8 cellular contexts compared by ENCODE assay signal in genomic region chr19:46746281-46746965, GRCh38. TPM values are rescaled to one million over a fixed set of nuclear protein-coding genes. Genes with fewer than 3 reads are reported as not detected.
A peak's percentile ranks its signal among the peaks of the same experiment; 100 is the strongest.
DNase-seq lines count a peak whose midpoint lies in the region; ATAC-seq, FAIRE-seq and TF ChIP-seq lines count a peak whose summit lies in the region.

STRN4 (minus strand) TSS chr19:46746450; CDS start chr19:46746430, 20 bp downstream.

- TF ChIP-seq RAD21 in K562 (CRISPR knock-in tag; conservative IDR thresholded peaks at IDR 0.05 in 1 of 2, IDR thresholded peaks at IDR 0.05 in 1 of 2): no peak

- no peaks in the 10 kb centered on the region for H3K27me3 Mint-ChIP-seq in T-helper 1 cell treated with Interleukin-12 subunit alpha and Interleukin-12 subunit beta and Interleukin-4 antibody, amounts not matched to agents 30 μg/mL and 1 μg/mL, for 36 hours (ENCODE audit: low read depth)

- TF ChIP-seq EP300 in K562 (IDR thresholded peaks at IDR 0.05; ENCODE audit: low read length): no peak
- TF ChIP-seq EP300 in sigmoid colon (IDR thresholded peaks at IDR 0.05): no peak

- no peak for TF ChIP-seq POLR2A in K562 (conservative IDR thresholded peaks at IDR 0.05)
- TF ChIP-seq POLR2A in sigmoid colon (IDR thresholded peaks at IDR 0.05): no peak

- no TSS peak for BruUV-seq in K562 (replicated peaks; lab: Mats Ljungman, UMichigan)

- H3K27ac ChIP-seq in K562 (ENCODE audit: extremely low read depth, low read depth, low read length): peak within 1 kb of the TSS; percentile 88
- peak within 1 kb of the TSS; percentile 86 to 97 (median 92) for H3K27ac ChIP-seq in sigmoid colon

- no peaks in the 10 kb centered on the region for H3K9me3 Mint-ChIP-seq in T-helper 1 cell treated with Interleukin-12 subunit alpha and Interleukin-12 subunit beta and Interleukin-4 antibody, amounts not matched to agents 30 μg/mL and 1 μg/mL, for 36 hours

- peak within 1 kb of the TSS; percentile 91 for H3K4me3 ChIP-seq in AG04449 (ENCODE audit: low read depth, low read length)
- H3K4me3 ChIP-seq in K562: peak within 1 kb of the TSS; percentile 98
- peak within 1 kb of the TSS; percentile 73 to 100 (median 96) for H3K4me3 ChIP-seq in sigmoid colon

- peaks cover 30% of the 10 kb centered on the region for H3K4me1 Mint-ChIP-seq in T-helper 1 cell treated with Interleukin-12 subunit alpha and Interleukin-12 subunit beta and Interleukin-4 antibody, amounts not matched to agents 30 μg/mL and 1 μg/mL, for 36 hours (ENCODE audit: low read depth)

- TF ChIP-seq CTCF in AG04449 (IDR thresholded peaks at IDR 0.05; ENCODE audit: insufficient read depth, low read length, missing control alignments) (no peak), K562 (IDR thresholded peaks at IDR 0.05 in 2 of 3, conservative IDR thresholded peaks at IDR 0.05 in 1 of 3; ENCODE audit: insufficient read depth in 2 of 3, low read depth in 1 of 3, low read length in 3 of 3) (no peak), sigmoid colon (IDR thresholded peaks at IDR 0.05) (no peak)

- H3K4me2 ChIP-seq in K562 (ENCODE audit: insufficient read depth, low read length): peak within 1 kb of the TSS; percentile 94

- intact Hi-C loops in K562 (cut with micrococcal nuclease) (loop anchor here (2.0 kb wide), 1 partner anchor 42 kb away; no protein-coding TSS in a partner anchor), sigmoid colon (cut with DNase I) (loop anchor here (5.0 kb wide), 1 partner anchor 44 kb away; no protein-coding TSS in a partner anchor)

- peaks cover 22% of the 10 kb centered on the region for H4K20me1 ChIP-seq in K562 (replicated peaks; ENCODE audit: control insufficient read depth, insufficient read depth, low read length)

- POLR2A ChIA-PET in AG04449 (lab: Yijun Ruan, JAX): no interaction called here
- POLR2A ChIA-PET in K562 (lab: Yijun Ruan, JAX): no interaction called here

- peak; percentile 53 for ATAC-seq in GM18868 (IDR thresholded peaks at IDR 0.05; ENCODE audit: unreplicated experiment)
- peak; percentile 54 for ATAC-seq in K562

- H3K9me3 ChIP-seq in K562 (replicated peaks; ENCODE audit: control insufficient read depth, insufficient read depth, low read depth, low read length) (no peaks in the 10 kb centered on the region), sigmoid colon (no peaks in the 10 kb centered on the region)

- H3K27me3 ChIP-seq in K562 (ENCODE audit: control insufficient read depth in 2 of 2, insufficient read depth in 2 of 2, low read length in 2 of 2): no peaks in the 10 kb centered on the region
- H3K27me3 ChIP-seq in sigmoid colon: no peaks in the 10 kb centered on the region

- in situ Hi-C loops in K562 (cut with MboI): no loop called here

- peaks cover 2% of the 10 kb centered on the region for H3K36me3 Mint-ChIP-seq in T-helper 1 cell treated with Interleukin-12 subunit alpha and Interleukin-12 subunit beta and Interleukin-4 antibody, amounts not matched to agents 30 μg/mL and 1 μg/mL, for 36 hours (ENCODE audit: low read depth)

- WGBS in K562 (ENCODE audit: insufficient coverage, low coverage, missing lambda C conversion rate): 5% methylated on average over 13 of the region's 73 CpGs
- WGBS in sigmoid colon, 2 donors: 1% methylated on average over 73 of the region's 73 CpGs

- peaks cover 54% of the 10 kb centered on the region for H3K79me2 ChIP-seq in K562 (ENCODE audit: control insufficient read depth, insufficient read depth, low read length)

- DNase-seq in AG04449 (ENCODE audit: low read depth, low spot score) (no peak), HuH-7 (ENCODE audit: low spot score) (peak; percentile 92), K562 (ENCODE audit: extremely low read depth in 1 of 4, low spot score in 3 of 4) (peak; percentile 72 to 94 (median 92)), hypothalamus (lab: John Stamatoyannopoulos, UW) (peak in 34 of 51 donors; percentile 8 to 75 (median 40)), sigmoid colon (no peak), middle frontal gyrus (ENCODE audit: extremely low spot score, low spot score) (no peak)

- H3K9me1 ChIP-seq in K562 (ENCODE audit: control insufficient read depth, insufficient read depth, low read length): peaks cover 2% of the 10 kb centered on the region

- CTCF ChIA-PET in AG04449 (lab: Yijun Ruan, JAX) (interaction anchor here (1.1 to 3.1 kb wide), 2 partner anchors 9 to 85 kb away, joined by 3 to 24 read pairs; no protein-coding TSS in a partner anchor), K562 (lab: Yijun Ruan, JAX; ENCODE audit: low intra/inter-chr PET ratio) (interaction anchor here (0.8 kb wide), 1 partner anchor 218 kb away, joined by 3 read pairs; no protein-coding TSS in a partner anchor)

- no peak for FAIRE-seq in K562 (lab: Jason Lieb, UNC)

- H3K4me3 Mint-ChIP-seq in T-helper 1 cell treated with Interleukin-12 subunit alpha and Interleukin-12 subunit beta and Interleukin-4 antibody, amounts not matched to agents 30 μg/mL and 1 μg/mL, for 36 hours: peak within 1 kb of the TSS; percentile 93

- peak within 1 kb of the TSS; percentile 87 for H3K27ac Mint-ChIP-seq in T-helper 1 cell treated with Interleukin-12 subunit alpha and Interleukin-12 subunit beta and Interleukin-4 antibody, amounts not matched to agents 30 μg/mL and 1 μg/mL, for 36 hours

- H2AFZ ChIP-seq in K562 (ENCODE audit: low read depth, low read length): peak within 1 kb of the TSS; percentile 74

- peaks cover 18 to 35% of the 10 kb centered on the region in 2 experiments; a peak in 4 of 5 replicates for H3K4me1 ChIP-seq in K562 (replicated peaks in 1 of 2; ENCODE audit: control insufficient read depth in 2 of 2, insufficient read depth in 2 of 2, low read length in 2 of 2)
- peaks cover 0 to 49% (median 45%) of the 10 kb centered on the region in 4 donors for H3K4me1 ChIP-seq in sigmoid colon

- peaks cover 28% of the 10 kb centered on the region; the same call in 1 of the 3 replicates for H3K36me3 ChIP-seq in K562 (ENCODE audit: control insufficient read depth, insufficient read depth, low read length)
- H3K36me3 ChIP-seq in sigmoid colon: peaks cover 0 to 22% (median 5%) of the 10 kb centered on the region in 4 donors

- H3K9ac ChIP-seq in K562 (ENCODE audit: insufficient read depth in 1 of 2, low read depth in 2 of 2, low read length in 2 of 2): peak within 1 kb of the TSS; percentile 91 to 99

TF ChIP-seq in K562, 482 proteins besides CTCF, POLR2A, EP300 and RAD21 (continues in another document):
- TF ChIP-seq SIX5 (IDR thresholded peaks at IDR 0.05; ENCODE audit: borderline replicate concordance in 1 of 2, insufficient read depth in 1 of 2, low read depth in 1 of 2, low read length in 2 of 2): no peak
- no peak for TF ChIP-seq TCFL5 (CRISPR knock-in tag; conservative IDR thresholded peaks at IDR 0.05)
- TF ChIP-seq ATF7 (IDR thresholded peaks at IDR 0.05): no peak
- TF ChIP-seq SNRNP70 (optimal IDR thresholded peaks at IDR 0.05; ENCODE audit: low read depth, low read length): no peak
- no peak for TF ChIP-seq ZNF3 (CRISPR knock-in tag; IDR thresholded peaks at IDR 0.05)
- no peak for TF ChIP-seq TBL1XR1 (IDR thresholded peaks at IDR 0.05; ENCODE audit: low read length in 2 of 2)
- TF ChIP-seq MAFF (IDR thresholded peaks at IDR 0.05; ENCODE audit: low read length): no peak
- TF ChIP-seq ESRRA (IDR thresholded peaks at IDR 0.05; ENCODE audit: borderline replicate concordance, low read depth): no peak
- no peak for TF ChIP-seq HOMEZ (CRISPR knock-in tag; IDR thresholded peaks at IDR 0.05)
- no peak for TF ChIP-seq PTRF (tag; IDR thresholded peaks at IDR 0.05)
- TF ChIP-seq RUNX1 (IDR thresholded peaks at IDR 0.05; ENCODE audit: low read depth): no peak
- TF ChIP-seq ZNF263 (CRISPR knock-in tag; IDR thresholded peaks at IDR 0.05; ENCODE audit: borderline replicate concordance): no peak
- no peak for TF ChIP-seq ZNF143 (CRISPR knock-in tag; IDR thresholded peaks at IDR 0.05)

RNA-seq across cellular contexts. Expression of gene STRN4, which starts in this region (rescaled TPM):
- total RNA-seq in K562 (2011; cell fraction: chromatin; rRNA removed; ENCODE audit: low replicate concordance): 149 and 335 TPM in 2 replicates
- total RNA-seq in K562 (2011; cell fraction: nucleolus; rRNA removed): 167 and 175 TPM in 2 replicates
- total RNA-seq in K562 (2011; cell fraction: nucleoplasm; rRNA removed): 137 and 163 TPM in 2 replicates
- 66.9 and 71.0 TPM in 2 replicates for total RNA-seq in K562 (2014; rRNA removed)
- total RNA-seq in K562 (2014; rRNA removed; fragmentation: Illumina TruSeq; extraction: Trizol): 18.0 and 21.6 TPM in 2 replicates
- total RNA-seq in K562 (2015; rRNA removed; fragmentation: Illumina TruSeq; extraction: Trizol): 36.9 and 39.2 TPM in 2 replicates
- 79.2 and 82.7 TPM in 2 replicates for total RNA-seq in K562 (2021)
- 42.8 and 60.4 TPM in 2 replicates for polyA plus RNA-seq in K562 (2011; rRNA removed)
- 74.0 and 145 TPM in 2 replicates for polyA plus RNA-seq in K562 (2011; cell fraction: cytosol; rRNA removed)
- polyA plus RNA-seq in K562 (2011; cell fraction: nucleus; rRNA removed): 204 and 318 TPM in 2 replicates
- 52.1 and 70.7 TPM in 2 replicates for polyA plus RNA-seq in K562 (2012)
- 34.8 and 63.9 TPM in 2 replicates for polyA plus RNA-seq in K562 (2014; fragmentation: Illumina TruSeq; extraction: Trizol)
- 1 to 10 TPM in 1 of 2 experiments, under 1 TPM in 1; 0.62 to 1.7 TPM for polyA plus RNA-seq in K562 (2014; fragmentation: Nextera tagmentation; extraction: Ambion mirVana)
- 81.4 and 83.7 TPM in 2 replicates for polyA plus RNA-seq in K562 (2014; rRNA removed)
- polyA minus RNA-seq in K562 (2011; rRNA and poly(A)+ RNA removed): 37.1 and 38.4 TPM in 2 replicates
- 49.1 and 68.4 TPM in 2 replicates for polyA minus RNA-seq in K562 (2011; cell fraction: cytosol; rRNA and poly(A)+ RNA removed)
- 61.9 and 64.6 TPM in 2 replicates for polyA minus RNA-seq in K562 (2011; cell fraction: nucleus; rRNA and poly(A)+ RNA removed)
- total RNA-seq in sigmoid colon: 10 to 100 TPM; 42.5 to 62.6 (median 49.7) TPM
- polyA plus RNA-seq in sigmoid colon: 10 to 100 TPM; 45.0 to 63.4 (median 51.8) TPM

Comparison
In these comparisons a context has a peak if more than half of its experiments do, and no peak if none do; other contexts are left out.
1. DNase-seq: peak in HuH-7 (single experiment), K562 (4 of 4) and hypothalamus (34 of 51); none in AG04449 (single experiment), sigmoid colon (single experiment) and middle frontal gyrus (single experiment).
2. Peak in every context shown above with its lines, with median percentiles within 50 percentile points of each other: H3K4me3 ChIP-seq.